In genomic region chr2:7694066-7695000, GRCh38 we compare ENCODE assay signal across 19 cellular contexts.
DNase-seq lines count a peak whose midpoint lies in the region; ATAC-seq, FAIRE-seq and TF ChIP-seq lines count a peak whose summit lies in the region.
"Had no signal": no experiment of that assay in that cellular context is flagged by ENCODE, and none has a peak within 500 bp of the region (broad histone marks: within the 10 kb centered on the region; RNA-seq: fewer than 3 reads in every experiment).

No MANE protein-coding gene starts in this region.

- H3K27ac Mint-ChIP-seq in activated CD4-positive, alpha-beta T cell treated with anti-CD3 and anti-CD28 coated beads for 36 hours: peak overlapping the region; percentile 84
- peak overlapping the region; percentile 86 for H3K27ac Mint-ChIP-seq in activated CD4-positive, alpha-beta memory T cell treated with anti-CD3 and anti-CD28 coated beads for 36 hours
- H3K27ac Mint-ChIP-seq: dendritic cell treated with granulocyte-macrophage colony-stimulating factor and Interleukin-4, amounts not matched to agents 40 ng/mL and 50 ng/mL, for 4 days; memory B cell; T-cell had no signal

- 82 to 84% methylated on average over 8 to 9 of the region's 12 CpGs for WGBS in gastroesophageal sphincter (ENCODE audit: low coverage in 1 of 2), 2 donors

- no peaks in the 10 kb centered on the region for H3K27me3 Mint-ChIP-seq in activated CD4-positive, alpha-beta T cell treated with anti-CD3 and anti-CD28 coated beads for 36 hours
- H3K27me3 Mint-ChIP-seq in activated CD4-positive, alpha-beta memory T cell treated with anti-CD3 and anti-CD28 coated beads for 36 hours: peaks cover 3% of the 10 kb centered on the region
- H3K27me3 Mint-ChIP-seq: T-cell had no signal

- H3K9me3 ChIP-seq in gastroesophageal sphincter: no peaks in the 10 kb centered on the region
- H3K9me3 ChIP-seq: heart right ventricle, SJCRH30, upper lobe of left lung had no signal

- peak; percentile 48 for DNase-seq in activated CD4-positive, alpha-beta T cell treated with anti-CD3 and anti-CD28 coated beads for 36 hours
- no peak for DNase-seq in activated CD4-positive, alpha-beta T cell treated with anti-CD3 and anti-CD28 coated beads for 1 hour
- no peak for DNase-seq in GM06990 (ENCODE audit: extremely low read depth, insufficient read length)
- peak; percentile 65 for DNase-seq in activated CD4-positive, alpha-beta memory T cell treated with anti-CD3 and anti-CD28 coated beads for 36 hours
- DNase-seq in bronchial epithelial cell (ENCODE audit: low read depth): no peak
- no peak for DNase-seq in COLO829 (ENCODE audit: low spot score)
- DNase-seq: caudate nucleus, DND-41, heart right ventricle, left colon, NCI-H187 treated with DMSO at 0.1 percent for 48 hours, SJCRH30, T-cell, upper lobe of left lung had no signal

- H3K4me1 Mint-ChIP-seq in activated CD4-positive, alpha-beta T cell treated with anti-CD3 and anti-CD28 coated beads for 36 hours: peaks cover 33% of the 10 kb centered on the region
- peaks cover 37% of the 10 kb centered on the region for H3K4me1 Mint-ChIP-seq in activated CD4-positive, alpha-beta memory T cell treated with anti-CD3 and anti-CD28 coated beads for 36 hours (ENCODE audit: low read depth)
- H3K4me1 Mint-ChIP-seq: memory B cell had no signal

- H3K36me3 ChIP-seq in GM06990 (ENCODE audit: control insufficient read depth, insufficient read depth, low read length): no peaks in the 10 kb centered on the region
- H3K36me3 ChIP-seq in bronchial epithelial cell (ENCODE audit: control insufficient read depth, insufficient read depth, low read length): no peaks in the 10 kb centered on the region
- H3K36me3 ChIP-seq in gastroesophageal sphincter: no peaks in the 10 kb centered on the region
- H3K36me3 ChIP-seq: heart right ventricle, SJCRH30, upper lobe of left lung had no signal

- H3K4me3 Mint-ChIP-seq in activated CD4-positive, alpha-beta T cell treated with anti-CD3 and anti-CD28 coated beads for 36 hours: peak overlapping the region; percentile 11
- H3K4me3 Mint-ChIP-seq in activated CD4-positive, alpha-beta memory T cell treated with anti-CD3 and anti-CD28 coated beads for 36 hours: peak overlapping the region; percentile 62
- H3K4me3 Mint-ChIP-seq: dendritic cell treated with granulocyte-macrophage colony-stimulating factor and Interleukin-4, amounts not matched to agents 40 ng/mL and 50 ng/mL, for 4 days; memory B cell; T-cell had no signal

- POLR2A ChIA-PET in activated CD4-positive, alpha-beta T cell treated with anti-CD3 and anti-CD28 coated beads for 36 hours (lab: Charles Lee): interaction anchor here (0.5 kb wide), 1 partner anchor 154 kb away, joined by 5 read pairs; no protein-coding TSS in a partner anchor
- POLR2A ChIA-PET in activated CD4-positive, alpha-beta memory T cell treated with anti-CD3 and anti-CD28 coated beads for 36 hours (lab: Charles Lee): interaction anchor here (1.6 kb wide), 1 partner anchor 23 kb away, joined by 3 read pairs; no protein-coding TSS in a partner anchor

- H3K27me3 ChIP-seq in GM06990 (replicated peaks; ENCODE audit: control insufficient read depth, insufficient read depth, low read length) (no peaks in the 10 kb centered on the region; the same call in 1 of the 2 replicates), bronchial epithelial cell (ENCODE audit: control insufficient read depth, insufficient read depth, low read length) (no peaks in the 10 kb centered on the region), gastroesophageal sphincter (no peaks in the 10 kb centered on the region)
- H3K27me3 ChIP-seq: SJCRH30, upper lobe of left lung had no signal

- TF ChIP-seq POLR2A in gastroesophageal sphincter (IDR thresholded peaks at IDR 0.05): no peak

- H3K4me3 ChIP-seq in GM06990 (replicated peaks; ENCODE audit: low read depth, low read length) (no peak overlapping the region), bronchial epithelial cell (ENCODE audit: low read depth, low read length) (no peak overlapping the region), gastroesophageal sphincter (no peak overlapping the region)
- H3K4me3 ChIP-seq: heart right ventricle, SJCRH30, upper lobe of left lung had no signal

- H3K9me3 Mint-ChIP-seq in activated CD4-positive, alpha-beta T cell treated with anti-CD3 and anti-CD28 coated beads for 36 hours (ENCODE audit: low read depth): no peaks in the 10 kb centered on the region
- no peaks in the 10 kb centered on the region for H3K9me3 Mint-ChIP-seq in activated CD4-positive, alpha-beta memory T cell treated with anti-CD3 and anti-CD28 coated beads for 36 hours
- H3K9me3 Mint-ChIP-seq: dendritic cell treated with granulocyte-macrophage colony-stimulating factor and Interleukin-4, amounts not matched to agents 40 ng/mL and 50 ng/mL, for 4 days had no signal

- peak; percentile 81 for ATAC-seq in activated CD4-positive, alpha-beta T cell treated with anti-CD3 and anti-CD28 coated beads for 36 hours
- ATAC-seq in gastroesophageal sphincter: no peak
- ATAC-seq in HG02938 (IDR thresholded peaks at IDR 0.05; ENCODE audit: unreplicated experiment): no peak
- ATAC-seq: heart right ventricle, left colon, T-cell had no signal

- TF ChIP-seq EP300 in gastroesophageal sphincter (IDR thresholded peaks at IDR 0.05): no peak

- H3K27ac ChIP-seq in gastroesophageal sphincter: no peak overlapping the region
- H3K27ac ChIP-seq: heart right ventricle, SJCRH30, upper lobe of left lung had no signal

- FAIRE-seq in bronchial epithelial cell (lab: Jason Lieb, UNC): peak; percentile 68
- FAIRE-seq: RCC 7860 had no signal

- TF ChIP-seq CTCF in GM06990 (IDR thresholded peaks at IDR 0.05; ENCODE audit: insufficient read depth, low read length, poor library complexity, severe bottlenecking) (peak; percentile 33), bronchial epithelial cell (IDR thresholded peaks at IDR 0.05; ENCODE audit: insufficient read depth, low read length, severe bottlenecking) (no peak), gastroesophageal sphincter (IDR thresholded peaks at IDR 0.05) (no peak)

- no peaks in the 10 kb centered on the region for H3K36me3 Mint-ChIP-seq in activated CD4-positive, alpha-beta T cell treated with anti-CD3 and anti-CD28 coated beads for 36 hours (ENCODE audit: low read depth)
- no peaks in the 10 kb centered on the region for H3K36me3 Mint-ChIP-seq in activated CD4-positive, alpha-beta memory T cell treated with anti-CD3 and anti-CD28 coated beads for 36 hours
- H3K36me3 Mint-ChIP-seq: memory B cell, T-cell had no signal

- H3K4me1 ChIP-seq in gastroesophageal sphincter: no peaks in the 10 kb centered on the region
- H3K4me1 ChIP-seq: heart right ventricle, SJCRH30 had no signal

- intact Hi-C loops in activated CD4-positive, alpha-beta T cell treated with anti-CD3 and anti-CD28 coated beads for 36 hours (cut with DNase I, micrococcal nuclease): no loop called here
- intact Hi-C loops in activated CD4-positive, alpha-beta memory T cell treated with anti-CD3 and anti-CD28 coated beads for 36 hours (cut with micrococcal nuclease): loop anchor here (2.0 to 10.0 kb wide), 5 partner anchors 30 to 258 kb away; no protein-coding TSS in a partner anchor

- CTCF ChIA-PET in activated CD4-positive, alpha-beta T cell treated with anti-CD3 and anti-CD28 coated beads for 36 hours (lab: Charles Lee): interaction anchor here (0.6 to 1.6 kb wide), 4 partner anchors 27 to 546 kb away, joined by 3 to 4 read pairs (median 3); no protein-coding TSS in a partner anchor
- CTCF ChIA-PET in activated CD4-positive, alpha-beta memory T cell treated with anti-CD3 and anti-CD28 coated beads for 36 hours (lab: Charles Lee): interaction anchor here (1.1 to 2.3 kb wide), 2 partner anchors 23 to 46 kb away, joined by 3 to 6 read pairs; no protein-coding TSS in a partner anchor

Comparison
In these comparisons a context has a peak if more than half of its experiments do, and no peak if none do; other contexts are left out.
1. DNase-seq: peak in activated CD4-positive, alpha-beta T cell treated with anti-CD3 and anti-CD28 coated beads for 36 hours (single experiment) and activated CD4-positive, alpha-beta memory T cell treated with anti-CD3 and anti-CD28 coated beads for 36 hours (single experiment); none in activated CD4-positive, alpha-beta T cell treated with anti-CD3 and anti-CD28 coated beads for 1 hour (single experiment), GM06990 (single experiment), bronchial epithelial cell (single experiment) and COLO829 (single experiment).